ENCODE assay signal across 1 cellular context in genomic region chr5:146402949-146403348, GRCh38.
TF ChIP-seq lines count a peak whose summit lies in the region.

No MANE protein-coding gene starts in this region.

TF ChIP-seq in H1, 55 proteins besides CTCF, POLR2A, EP300 and RAD21:
- TF ChIP-seq TBP (IDR thresholded peaks at IDR 0.05; ENCODE audit: low read depth, low read length) (no peak), USF2 (IDR thresholded peaks at IDR 0.05; ENCODE audit: low read length) (no peak), YY1 (IDR thresholded peaks at IDR 0.05; ENCODE audit: low read depth, low read length) (no peak), KDM1A (IDR thresholded peaks at IDR 0.05; ENCODE audit: borderline replicate concordance, low read length) (no peak), KDM4A (IDR thresholded peaks at IDR 0.05; ENCODE audit: low read depth, low read length, severe bottlenecking) (no peak), HDAC2 (IDR thresholded peaks at IDR 0.05; ENCODE audit: borderline replicate concordance in 1 of 2, low read depth in 2 of 2, low read length in 2 of 2) (no peak), CREB1 (IDR thresholded peaks at IDR 0.05) (no peak), CEBPB (IDR thresholded peaks at IDR 0.05; ENCODE audit: low read depth, low read length) (no peak), EZH2 (IDR thresholded peaks at IDR 0.05; ENCODE audit: low read depth, low read length, severe bottlenecking) (no peak), NANOG (IDR thresholded peaks at IDR 0.05; ENCODE audit: insufficient read depth, low read depth, low read length, poor library complexity, severe bottlenecking) (no peak), CBX5 (IDR thresholded peaks at IDR 0.05; ENCODE audit: low read depth, low read length) (no peak), CHD1 (IDR thresholded peaks at IDR 0.05; ENCODE audit: low read depth, low read length) (no peak), TCF12 (IDR thresholded peaks at IDR 0.05; ENCODE audit: low read depth, low read length) (no peak), TAF1 (IDR thresholded peaks at IDR 0.05; ENCODE audit: low read depth, low read length) (no peak), SP4 (IDR thresholded peaks at IDR 0.05; ENCODE audit: low read length) (no peak), TAF7 (optimal IDR thresholded peaks at IDR 0.05; ENCODE audit: borderline replicate concordance, low read depth, low read length) (no peak), BRCA1 (IDR thresholded peaks at IDR 0.05; ENCODE audit: low read depth, low read length) (no peak), POLR2AphosphoS5 (IDR thresholded peaks at IDR 0.05; ENCODE audit: low read depth, low read length) (no peak), GABPA (IDR thresholded peaks at IDR 0.05; ENCODE audit: borderline replicate concordance, insufficient read depth, low read length) (no peak)
- TF ChIP-seq, protein P1, sequence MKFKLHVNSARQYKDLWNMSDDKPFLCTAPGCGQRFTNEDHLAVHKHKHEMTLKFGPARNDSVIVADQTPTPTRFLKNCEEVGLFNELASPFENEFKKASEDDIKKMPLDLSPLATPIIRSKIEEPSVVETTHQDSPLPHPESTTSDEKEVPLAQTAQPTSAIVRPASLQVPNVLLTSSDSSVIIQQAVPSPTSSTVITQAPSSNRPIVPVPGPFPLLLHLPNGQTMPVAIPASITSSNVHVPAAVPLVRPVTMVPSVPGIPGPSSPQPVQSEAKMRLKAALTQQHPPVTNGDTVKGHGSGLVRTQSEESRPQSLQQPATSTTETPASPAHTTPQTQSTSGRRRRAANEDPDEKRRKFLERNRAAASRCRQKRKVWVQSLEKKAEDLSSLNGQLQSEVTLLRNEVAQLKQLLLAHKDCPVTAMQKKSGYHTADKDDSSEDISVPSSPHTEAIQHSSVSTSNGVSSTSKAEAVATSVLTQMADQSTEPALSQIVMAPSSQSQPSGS (IDR thresholded peaks at IDR 0.05; ENCODE audit: low read length): no peak
